In genomic region chr3:109918740-109919139, GRCh38 we compare ENCODE assay signal across 30 cellular contexts.
"Had no signal": no experiment of that assay in that cellular context is flagged by ENCODE, and none has a peak within 500 bp of the region (broad histone marks: within the 10 kb centered on the region; RNA-seq: fewer than 3 reads in every experiment).

No MANE protein-coding gene starts in this region.

- H3K4me1 Mint-ChIP-seq: naive B cell; stimulated activated naive CD8-positive, alpha-beta T cell treated with anti-CD3 and anti-CD28 coated beads, Interleukin-15, amount 100 ng/mL, for 72 hours had no signal

- H3K9ac ChIP-seq: parathyroid adenoma had no signal

- ATAC-seq: esophagus mucosa; gastroesophageal sphincter; heart left ventricle; left lobe of liver; mucosa of descending colon; natural killer cell treated with Interleukin-12 subunit alpha and Interleukin-12 subunit beta and Interleukin-15 and Interleukin-18, amount 100 ng/mL, for 72 hours; right lobe of liver; stimulated activated naive CD8-positive, alpha-beta T cell treated with anti-CD3 and anti-CD28 coated beads, Interleukin-15, amount 100 ng/mL, for 72 hours; upper lobe of right lung had no signal

- H3K36me3 ChIP-seq: gastroesophageal sphincter, heart left ventricle, neutrophil, right lobe of liver, suprapubic skin, transverse colon, upper lobe of right lung, uterus had no signal

- H3K27ac Mint-ChIP-seq: mesothelial cell of epicardium; naive B cell; natural killer cell treated with Interleukin-12 subunit alpha and Interleukin-12 subunit beta and Interleukin-15 and Interleukin-18, amount 100 ng/mL, for 72 hours; progenitor cell of endocrine pancreas had no signal

- H3K4me3 ChIP-seq: dorsolateral prefrontal cortex, gastroesophageal sphincter, heart left ventricle, hepatocyte, lung, mucosa of descending colon, right lobe of liver, suprapubic skin, transverse colon, upper lobe of right lung, uterus had no signal

- H3K36me3 Mint-ChIP-seq: naive B cell had no signal

- H3K27me3 Mint-ChIP-seq: naive B cell; progenitor cell of endocrine pancreas; stimulated activated naive CD8-positive, alpha-beta T cell treated with anti-CD3 and anti-CD28 coated beads, Interleukin-15, amount 100 ng/mL, for 72 hours had no signal

- DNase-seq: dorsolateral prefrontal cortex; effector CD4-positive, alpha-beta T cell; foreskin fibroblast; heart left ventricle; kidney; mesenchymal stem cell; mucosa of descending colon; naive B cell; right lobe of liver; small intestine; stimulated activated CD4-positive, alpha-beta T cell treated with anti-CD3 and anti-CD28 coated beads, Interleukin-15, amount 100 ng/mL, for 24 hours; stimulated activated CD4-positive, alpha-beta T cell treated with anti-CD3 and anti-CD28 coated beads, Interleukin-2, amount 100 ng/mL, for 48 hours; stimulated activated naive CD4-positive, alpha-beta T cell; stimulated activated naive CD8-positive, alpha-beta T cell treated with anti-CD3 and anti-CD28 coated beads, Interleukin-15, amount 100 ng/mL, for 72 hours; transverse colon; upper lobe of right lung; uterus had no signal

- H3K79me2 ChIP-seq: hepatocyte, parathyroid adenoma had no signal

- H3K27ac ChIP-seq: dorsolateral prefrontal cortex, epithelial cell of prostate, gastroesophageal sphincter, heart left ventricle, hepatocyte, neutrophil, parathyroid adenoma, right lobe of liver, suprapubic skin, transverse colon, upper lobe of right lung, uterus had no signal

- H3K27me3 ChIP-seq: dorsolateral prefrontal cortex, gastroesophageal sphincter, heart left ventricle, hepatocyte, neutrophil, right lobe of liver, suprapubic skin, transverse colon, upper lobe of right lung, uterus had no signal

- H3K4me3 Mint-ChIP-seq: mesothelial cell of epicardium; naive B cell; natural killer cell treated with Interleukin-12 subunit alpha and Interleukin-12 subunit beta and Interleukin-15 and Interleukin-18, amount 100 ng/mL, for 72 hours; neural crest cell; stimulated activated naive CD8-positive, alpha-beta T cell treated with anti-CD3 and anti-CD28 coated beads, Interleukin-15, amount 100 ng/mL, for 72 hours had no signal

- H2AFZ ChIP-seq: hepatocyte, parathyroid adenoma had no signal

- H3K9me3 ChIP-seq: gastroesophageal sphincter, mucosa of descending colon, neutrophil, right lobe of liver, transverse colon, upper lobe of right lung, uterus had no signal

- H3K4me2 ChIP-seq: hepatocyte had no signal

- H3K4me1 ChIP-seq: gastroesophageal sphincter, heart left ventricle, parathyroid adenoma, right lobe of liver, suprapubic skin, transverse colon, upper lobe of right lung, uterus had no signal
